Comparison of ENCODE assay signal across 14 cellular contexts in the genomic region with DNA sequence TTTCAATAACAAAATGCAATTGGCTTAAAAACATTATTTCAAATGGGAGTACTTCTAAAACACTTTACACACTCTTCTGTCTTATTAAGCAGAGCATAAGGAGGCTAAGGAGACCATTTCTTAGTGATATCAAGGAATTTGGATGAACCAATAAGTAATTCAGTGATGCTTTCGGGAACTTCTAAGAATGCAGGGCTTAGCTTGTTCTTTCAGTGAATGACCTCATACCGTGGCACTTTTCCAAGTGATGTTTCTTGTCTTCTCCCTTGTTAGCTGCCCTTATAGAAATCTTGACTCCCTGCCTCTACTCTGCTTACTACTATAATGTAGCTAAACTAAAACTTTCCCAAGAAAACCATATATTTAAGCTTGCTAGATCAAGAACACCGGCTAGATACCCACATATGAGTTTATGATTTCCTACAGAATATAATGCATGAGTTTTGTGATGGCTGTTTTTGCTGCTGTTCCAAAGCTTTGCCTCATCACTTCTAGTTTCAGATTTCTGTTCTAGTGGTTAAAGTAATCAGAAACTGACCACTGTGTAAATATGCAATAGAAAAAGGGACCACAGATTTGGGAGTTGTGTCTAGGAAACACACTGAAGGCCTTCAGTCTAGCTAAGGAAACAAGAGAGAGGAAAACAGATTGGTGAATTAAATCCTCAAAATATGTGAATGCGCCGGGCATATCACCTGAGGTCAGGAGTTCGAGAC. TPM values are rescaled to one million over a fixed set of nuclear protein-coding genes. Genes with fewer than 3 reads are reported as not detected.
DNase-seq lines count a peak whose midpoint lies in the region; ATAC-seq and TF ChIP-seq lines count a peak whose summit lies in the region.
"Had no signal": no experiment of that assay in that cellular context is flagged by ENCODE, and none has a peak within 500 bp of the region (broad histone marks: within the 10 kb centered on the region; RNA-seq: fewer than 3 reads in every experiment).

No MANE protein-coding gene starts in this region.

- TF ChIP-seq POLR2A in adrenal gland (IDR thresholded peaks at IDR 0.05) (no peak), gastrocnemius medialis (IDR thresholded peaks at IDR 0.05) (no peak)

- H3K27ac ChIP-seq in adrenal gland (no peak overlapping the region), foreskin keratinocyte (no peak overlapping the region), gastrocnemius medialis (no peak overlapping the region)
- H3K27ac ChIP-seq: uterus had no signal

- H3K36me3 ChIP-seq in adrenal gland (replicated peaks in 1 of 2) (no peaks in the 10 kb centered on the region), gastrocnemius medialis (peaks cover under 1 to 14% of the 10 kb centered on the region in 2 donors)
- H3K36me3 ChIP-seq: uterus had no signal

- TF ChIP-seq CTCF in HFF-Myc (IDR thresholded peaks at IDR 0.05; ENCODE audit: low read depth, low read length, missing control alignments) (no peak), adrenal gland (IDR thresholded peaks at IDR 0.05) (no peak), foreskin keratinocyte (conservative IDR thresholded peaks at IDR 0.05) (no peak), gastrocnemius medialis (IDR thresholded peaks at IDR 0.05 in 4 of 5, conservative IDR thresholded peaks at IDR 0.05 in 1 of 5) (no peak)

- H3K27me3 ChIP-seq in adrenal gland = no peaks in the 10 kb centered on the region
- no peaks in the 10 kb centered on the region for H3K27me3 ChIP-seq in foreskin keratinocyte
- no peaks in the 10 kb centered on the region for H3K27me3 ChIP-seq in gastrocnemius medialis
- H3K27me3 ChIP-seq: uterus had no signal

- no peak overlapping the region for H3K4me3 ChIP-seq in HFF-Myc (replicated peaks; ENCODE audit: low read depth, low read length)
- H3K4me3 ChIP-seq in adrenal gland = no peak overlapping the region
- H3K4me3 ChIP-seq in gastrocnemius medialis = no peak overlapping the region
- H3K4me3 ChIP-seq: uterus had no signal

- peak; percentile 15 for ATAC-seq in foreskin keratinocyte
- ATAC-seq in HG02970 (IDR thresholded peaks at IDR 0.05; ENCODE audit: low FRiP score, unreplicated experiment) = no peak
- no peak for ATAC-seq in GM21360 (IDR thresholded peaks at IDR 0.05; ENCODE audit: unreplicated experiment)
- no peak for ATAC-seq in gastrocnemius medialis
- ATAC-seq: left colon had no signal

- H3K4me1 ChIP-seq in adrenal gland (replicated peaks in 1 of 2) (no peaks in the 10 kb centered on the region), foreskin keratinocyte (no peaks in the 10 kb centered on the region), gastrocnemius medialis (no peaks in the 10 kb centered on the region)
- H3K4me1 ChIP-seq: uterus had no signal

- H3K9me3 ChIP-seq in adrenal gland (replicated peaks in 1 of 3) (no peaks in the 10 kb centered on the region), gastrocnemius medialis (no peaks in the 10 kb centered on the region)
- H3K9me3 ChIP-seq: uterus had no signal

- peak; percentile 37 for DNase-seq in A172 (ENCODE audit: low spot score)
- peak; percentile 51 for DNase-seq in HFF-Myc (ENCODE audit: extremely low read depth, low read depth)
- peak in 4 of 7 donors; percentile 24 to 58 (median 30) for DNase-seq in adrenal gland
- peak; percentile 31 to 63 for DNase-seq in foreskin keratinocyte
- no peak for DNase-seq in midbrain (lab: John Stamatoyannopoulos, UW)
- DNase-seq in gastrocnemius medialis = no peak
- DNase-seq: activated CD4-positive, CD25-positive, alpha-beta regulatory T cell treated with anti-CD3 and anti-CD28 coated beads, Interleukin-2, amount 50 U/mL, for 72 hours; AML-193; left colon; occipital lobe; stimulated activated CD4-positive, alpha-beta T cell treated with anti-CD3 and anti-CD28 coated beads, Interleukin-15, amount 100 ng/mL, for 24 hours had no signal

- 78 to 82% (median 80%) methylated on average over 6 of the region's 6 CpGs for WGBS in adrenal gland, 4 donors

- in situ Hi-C loops in gastrocnemius medialis (cut with MboI; ENCODE audit: low sequenced_read_pairs in 4 of 4) = no loop called here

- intact Hi-C loops in adrenal gland (cut with DNase I) = no loop called here
- intact Hi-C loops in gastrocnemius medialis (cut with DNase I; ENCODE audit: low total_unique reads) = no loop called here

RNA-seq across cellular contexts. Expression of a gene that starts 37.5 kb away (rescaled TPM):
- 17.2 and 31.3 TPM in 2 replicates for total RNA-seq in A172 (2014; rRNA removed; shearing (Covaris generic))
- total RNA-seq in adrenal gland (10 to 100 TPM in 6 of 8 donors, 1 to 10 TPM in 2; 6.8 to 21.9 (median 17.2) TPM), foreskin keratinocyte (0.39 and 0.54 TPM in 2 replicates), gastrocnemius medialis (10 to 100 TPM in 1 of 4 donors, 1 to 10 TPM in 2, under 1 TPM in 1; 0.66 to 13.5 (median 2.3) TPM)
- polyA plus RNA-seq in adrenal gland (10 to 100 TPM; 17.2 to 36.0 (median 35.8) TPM), foreskin keratinocyte (0.37 and 0.43 TPM in 2 replicates)

RNA-seq across cellular contexts. Expression of a gene that starts 50.9 kb away (rescaled TPM):
- 1.4 and 1.8 TPM in 2 replicates for total RNA-seq in A172 (2014; rRNA removed; shearing (Covaris generic))
- total RNA-seq in adrenal gland (10 to 100 TPM in 4 of 8 donors, 1 to 10 TPM in 4; 6.6 to 18.4 (median 10.2) TPM), foreskin keratinocyte (2.2 and 2.5 TPM in 2 replicates), gastrocnemius medialis (1 to 10 TPM in 2 of 4 donors, under 1 TPM in 2; 0.55 to 6.5 (median 1.1) TPM)
- polyA plus RNA-seq in adrenal gland (1 to 10 TPM; 3.6 to 9.9 (median 4.0) TPM), foreskin keratinocyte (0.40 and 0.45 TPM in 2 replicates)

RNA-seq across cellular contexts. Expression of a gene that starts 51.0 kb away (rescaled TPM):
- total RNA-seq in A172 (2014; rRNA removed; shearing (Covaris generic)) = 724 and 1,393 TPM in 2 replicates
- total RNA-seq in adrenal gland = 1,000 to 10,000 TPM in 3 of 8 donors, 100 to 1,000 TPM in 5; 668 to 1,527 (median 930) TPM
- 1,000 to 10,000 TPM; 1,237 to 3,013 (median 2,638) TPM for polyA plus RNA-seq in adrenal gland
- total RNA-seq in foreskin keratinocyte = 1,979 and 2,135 TPM in 2 replicates
- polyA plus RNA-seq in foreskin keratinocyte = 3,013 and 3,395 TPM in 2 replicates
- 100 to 1,000 TPM; 598 to 693 (median 633) TPM for total RNA-seq in gastrocnemius medialis

Comparison
In these comparisons a context has a peak if more than half of its experiments do, and no peak if none do; other contexts are left out.
1. DNase-seq: peak in A172 (single experiment), HFF-Myc (single experiment), adrenal gland (4 of 7) and foreskin keratinocyte (2 of 2); none in midbrain (single experiment) and gastrocnemius medialis (0 of 2).